Comparison of ENCODE assay signal across 1 cellular context in the genomic region with DNA sequence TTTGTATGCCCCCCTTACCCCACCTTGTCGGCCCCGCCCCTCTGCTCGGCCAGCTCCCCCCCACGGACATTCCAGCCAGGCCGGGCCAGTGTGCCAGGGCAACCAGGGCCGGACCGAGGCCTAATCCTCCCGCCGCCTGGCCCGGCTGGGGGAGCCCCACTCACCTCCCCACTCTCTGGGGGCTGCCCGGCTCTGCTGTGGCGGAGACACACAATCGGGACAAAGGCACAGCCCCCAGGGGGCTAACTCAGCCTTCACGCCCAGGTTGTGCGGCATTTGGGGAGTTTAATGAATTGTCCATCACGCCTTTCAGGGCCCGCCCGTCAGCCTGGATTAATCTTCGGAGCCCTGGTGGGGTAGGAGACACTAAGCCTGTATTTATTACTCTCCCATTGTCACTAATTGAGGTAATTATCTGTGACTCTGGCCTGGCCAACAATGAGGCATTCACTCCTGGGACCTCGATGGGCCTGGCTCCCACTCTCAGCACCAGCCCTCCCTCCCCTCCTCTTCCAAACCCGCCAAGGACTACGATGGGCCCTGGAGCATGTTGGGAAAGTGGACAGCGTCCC.
A peak's percentile ranks its signal among the peaks of the same experiment; 100 is the strongest.
TF ChIP-seq lines count a peak whose summit lies in the region.

No MANE protein-coding gene starts in this region.

TF ChIP-seq in endothelial cell of umbilical vein, 7 proteins besides CTCF, POLR2A, EP300 and RAD21:
- TF ChIP-seq GATA2 (IDR thresholded peaks at IDR 0.05; ENCODE audit: insufficient read depth, insufficient read length, low read depth, low read length) (no peak), EZH2 (IDR thresholded peaks at IDR 0.05; ENCODE audit: borderline replicate concordance, low read depth, low read length, severe bottlenecking) (peak; percentile 37)
